22 cellular contexts compared by ENCODE assay signal in the genomic region with DNA sequence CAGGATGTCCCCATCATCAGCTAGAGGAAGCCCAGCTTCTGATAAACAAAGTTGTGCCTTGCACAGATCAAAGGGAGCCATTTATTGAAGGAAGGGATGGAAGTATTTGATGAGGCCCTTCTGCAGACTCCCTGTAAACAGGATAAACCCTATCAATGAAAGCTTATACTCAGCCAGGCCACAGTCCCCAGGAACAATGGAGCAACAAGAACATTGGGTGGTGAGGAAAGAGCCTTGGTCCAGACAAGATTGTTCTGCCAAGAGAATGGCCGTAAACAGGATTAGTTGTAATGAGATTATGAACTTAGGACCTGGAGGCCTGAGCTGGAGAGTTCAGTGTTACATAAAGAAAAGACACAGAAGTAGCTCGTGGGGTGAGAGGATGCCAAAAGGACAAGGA. TPM values are rescaled to one million over a fixed set of nuclear protein-coding genes. Genes with fewer than 3 reads are reported as not detected.
"Had no signal": no experiment of that assay in that cellular context is flagged by ENCODE, and none has a peak within 500 bp of the region (broad histone marks: within the 10 kb centered on the region; RNA-seq: fewer than 3 reads in every experiment).

No MANE protein-coding gene starts in this region.

- H3K27ac ChIP-seq: cardiac muscle cell, dorsolateral prefrontal cortex, tibial artery had no signal

- H3K4me3 ChIP-seq: cardiac muscle cell, dorsolateral prefrontal cortex, heart left ventricle, lung, tibial artery, uterus had no signal

- H3K4me3 Mint-ChIP-seq: activated CD4-positive, alpha-beta T cell treated with anti-CD3 and anti-CD28 coated beads for 36 hours; activated naive CD8-positive, alpha-beta T cell treated with anti-CD3 and anti-CD28 coated beads for 36 hours; activated T-helper 17 cell treated with anti-CD3 and anti-CD28 coated beads, Interleukin-2, amount 50 U/mL, for 72 hours; nephron progenitor cell; T-helper 2 cell treated with Interferon-gamma antibody and Interleukin-4, amounts not matched to agents 5 μg/mL and 100 μg/mL, for 36 hours; WTC11 had no signal

- H3K4me1 ChIP-seq: uterus had no signal

- DNase-seq: activated CD4-positive, alpha-beta T cell treated with anti-CD3 and anti-CD28 coated beads for 36 hours; activated CD4-positive, alpha-beta T cell treated with anti-CD3 and anti-CD28 coated beads, Interleukin-2, amount 50 U/mL, for 48 hours; activated naive CD4-positive, alpha-beta T cell; activated naive CD8-positive, alpha-beta T cell treated with anti-CD3 and anti-CD28 coated beads for 36 hours; activated T-cell treated with anti-CD3 and anti-CD28 coated beads, Interleukin-2, amount 50 U/mL, for 1 hour; amygdala; dorsolateral prefrontal cortex; erythroblast; heart left ventricle; kidney glomerular epithelial cell; nephron progenitor cell; occipital lobe; posterior cingulate gyrus; stimulated activated CD4-positive, alpha-beta T cell treated with anti-CD3 and anti-CD28 coated beads, Interleukin-2, amount 100 ng/mL, for 24 hours; stimulated activated naive CD8-positive, alpha-beta T cell treated with anti-CD3 and anti-CD28 coated beads, Interleukin-15, Interleukin-2, amounts not matched to agents 100 U/mL and 50 U/mL, for 24 hours; tibial artery; uterus had no signal

- H3K9me3 ChIP-seq: heart left ventricle, tibial artery, uterus had no signal

- H3K4me1 Mint-ChIP-seq: activated CD4-positive, alpha-beta T cell treated with anti-CD3 and anti-CD28 coated beads for 36 hours; activated naive CD8-positive, alpha-beta T cell treated with anti-CD3 and anti-CD28 coated beads for 36 hours; activated T-helper 17 cell treated with anti-CD3 and anti-CD28 coated beads, Interleukin-2, amount 50 U/mL, for 72 hours had no signal

- H3K36me3 Mint-ChIP-seq: activated naive CD8-positive, alpha-beta T cell treated with anti-CD3 and anti-CD28 coated beads for 36 hours; WTC11 had no signal

- ATAC-seq: activated CD4-positive, alpha-beta T cell treated with anti-CD3 and anti-CD28 coated beads for 36 hours; activated T-helper 17 cell treated with anti-CD3 and anti-CD28 coated beads, Interleukin-2, amount 50 U/mL, for 72 hours; stimulated activated naive CD8-positive, alpha-beta T cell treated with anti-CD3 and anti-CD28 coated beads, Interleukin-15, Interleukin-2, amounts not matched to agents 100 U/mL and 50 U/mL, for 24 hours; WTC11 had no signal

- H3K36me3 ChIP-seq: cardiac muscle cell, heart left ventricle, tibial artery, uterus had no signal

- H3K9me3 Mint-ChIP-seq: activated naive CD8-positive, alpha-beta T cell treated with anti-CD3 and anti-CD28 coated beads for 36 hours; activated T-helper 17 cell treated with anti-CD3 and anti-CD28 coated beads, Interleukin-2, amount 50 U/mL, for 72 hours; nephron progenitor cell; T-helper 2 cell treated with Interferon-gamma antibody and Interleukin-4, amounts not matched to agents 5 μg/mL and 100 μg/mL, for 36 hours had no signal

- H3K27me3 ChIP-seq: cardiac muscle cell, dorsolateral prefrontal cortex, heart left ventricle, tibial artery, uterus had no signal

- H3K27ac Mint-ChIP-seq: activated CD4-positive, alpha-beta T cell treated with anti-CD3 and anti-CD28 coated beads for 36 hours; activated naive CD8-positive, alpha-beta T cell treated with anti-CD3 and anti-CD28 coated beads for 36 hours; activated T-helper 17 cell treated with anti-CD3 and anti-CD28 coated beads, Interleukin-2, amount 50 U/mL, for 72 hours; nephron progenitor cell; T-helper 2 cell treated with Interferon-gamma antibody and Interleukin-4, amounts not matched to agents 5 μg/mL and 100 μg/mL, for 36 hours; WTC11 had no signal

RNA-seq across cellular contexts. Expression of gene LIFR, which starts 40.6 kb away (rescaled TPM):
- total RNA-seq: activated naive CD8-positive, alpha-beta T cell treated with anti-CD3 and anti-CD28 coated beads for 36 hours had no signal
